24 cellular contexts compared by ENCODE assay signal in the genomic region with DNA sequence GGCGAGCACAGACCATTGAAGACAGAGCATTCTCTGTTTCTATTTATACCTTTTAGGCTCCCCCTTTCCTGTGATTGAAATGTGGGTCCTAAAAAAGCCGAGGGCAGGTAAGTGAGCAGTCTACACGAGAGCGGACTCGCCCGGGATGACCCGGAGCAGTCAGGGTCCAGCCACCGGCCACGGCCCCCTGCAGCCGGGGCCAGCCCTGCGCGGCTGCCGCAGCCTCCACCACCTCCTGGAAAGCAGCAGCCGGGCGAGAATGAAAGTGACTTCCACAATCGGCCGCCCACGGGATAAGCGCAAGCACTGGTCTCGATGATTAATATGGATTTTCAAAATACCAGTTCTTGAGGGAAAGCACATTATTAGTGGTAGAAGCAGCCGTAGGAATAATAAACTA.
DNase-seq lines count a peak whose midpoint lies in the region; ATAC-seq, FAIRE-seq and TF ChIP-seq lines count a peak whose summit lies in the region.
"Had no signal": no experiment of that assay in that cellular context is flagged by ENCODE, and none has a peak within 500 bp of the region (broad histone marks: within the 10 kb centered on the region; RNA-seq: fewer than 3 reads in every experiment).

No MANE protein-coding gene starts in this region.

- H3K36me3 ChIP-seq in psoas muscle (ENCODE audit: insufficient read depth in 1 of 2, low read depth in 1 of 2), result no peaks in the 10 kb centered on the region
- H3K36me3 ChIP-seq in effector memory CD4-positive, alpha-beta T cell (ENCODE audit: control insufficient read depth, insufficient read depth, low read length), result no peaks in the 10 kb centered on the region
- H3K36me3 ChIP-seq: HAP-1, pancreas, suprapubic skin had no signal

- DNase-seq in H54 (ENCODE audit: insufficient read length, low spot score) (peak; percentile 7), NCI-H748 (lab: John Stamatoyannopoulos, UW; ENCODE audit: unreplicated experiment) (peak; percentile 75), fibroblast of mammary gland (ENCODE audit: low read depth) (peak; percentile 34), psoas muscle (no peak), mesothelial cell of epicardium (ENCODE audit: low spot score in 2 of 2, unreplicated experiment in 2 of 2) (no peak)
- no peak for DNase-seq in effector memory CD4-positive, alpha-beta T cell
- DNase-seq: activated CD4-positive, alpha-beta T cell treated with anti-CD3 and anti-CD28 coated beads for 48 hours; activated CD8-positive, alpha-beta memory T cell treated with anti-CD3 and anti-CD28 coated beads, Interleukin-2, amount 10 ng/mL, durations not matched to agents 7 days and 5 days; KG1; naive thymus-derived CD4-positive, alpha-beta T cell; NCI-H1694 treated with DMSO at 0.1 percent for 48 hours; NCI-H510A; stimulated activated CD4-positive, alpha-beta T cell treated with anti-CD3 and anti-CD28 coated beads, Interleukin-1b, Interleukin-23, amount 100 ng/mL, for 48 hours; T-helper 17 cell had no signal

- H3K27ac Mint-ChIP-seq in mesothelial cell of epicardium, result no peak overlapping the region
- H3K27ac Mint-ChIP-seq: activated CD8-positive, alpha-beta memory T cell treated with anti-CD3 and anti-CD28 coated beads, Interleukin-2, amount 10 ng/mL, durations not matched to agents 7 days and 5 days; activated naive CD4-positive, alpha-beta T cell treated with anti-CD3 and anti-CD28 coated beads, Interleukin-2, amount 50 U/mL, for 24 hours; activated T-helper 1 cell treated with anti-CD3 and anti-CD28 coated beads, Interleukin-12 subunit alpha, Interleukin-12 subunit beta, Interleukin-2, Interleukin-4 antibody, amounts not matched to agents 30 ng/mL and 10 ng/mL and 1 ng/mL, durations not matched to agents 14 hours and 24 hours and 36 hours; memory B cell; naive thymus-derived CD4-positive, alpha-beta T cell; T-helper 17 cell had no signal

- H3K4me3 Mint-ChIP-seq in mesothelial cell of epicardium, result no peak overlapping the region
- H3K4me3 Mint-ChIP-seq: activated CD8-positive, alpha-beta memory T cell treated with anti-CD3 and anti-CD28 coated beads, Interleukin-2, amount 10 ng/mL, durations not matched to agents 7 days and 5 days; activated naive CD4-positive, alpha-beta T cell treated with anti-CD3 and anti-CD28 coated beads, Interleukin-2, amount 50 U/mL, for 24 hours; activated T-helper 1 cell treated with anti-CD3 and anti-CD28 coated beads, Interleukin-12 subunit alpha, Interleukin-12 subunit beta, Interleukin-2, Interleukin-4 antibody, amounts not matched to agents 30 ng/mL and 10 ng/mL and 1 ng/mL, durations not matched to agents 14 hours and 24 hours and 36 hours; memory B cell; naive thymus-derived CD4-positive, alpha-beta T cell; T-helper 17 cell had no signal

- no peaks in the 10 kb centered on the region for H3K4me1 ChIP-seq in psoas muscle
- no peaks in the 10 kb centered on the region for H3K4me1 ChIP-seq in effector memory CD4-positive, alpha-beta T cell (ENCODE audit: control insufficient read depth, insufficient read depth, low read length, poor library complexity, severe bottlenecking)
- H3K4me1 ChIP-seq: HAP-1, pancreas, suprapubic skin had no signal

- no peak for ATAC-seq in psoas muscle
- ATAC-seq in HG03025 (IDR thresholded peaks at IDR 0.05; ENCODE audit: low FRiP score, unreplicated experiment), result no peak
- no peak for ATAC-seq in HG03457 (IDR thresholded peaks at IDR 0.05; ENCODE audit: unreplicated experiment)
- ATAC-seq: activated CD8-positive, alpha-beta memory T cell treated with anti-CD3 and anti-CD28 coated beads, Interleukin-2, amount 10 ng/mL, durations not matched to agents 7 days and 5 days; naive thymus-derived CD4-positive, alpha-beta T cell; pancreas; T-helper 17 cell had no signal

- no peak for TF ChIP-seq POLR2A in H54 (IDR thresholded peaks at IDR 0.05; ENCODE audit: low read depth, low read length)

- H3K36me3 Mint-ChIP-seq in mesothelial cell of epicardium, result no peaks in the 10 kb centered on the region
- H3K36me3 Mint-ChIP-seq: activated CD8-positive, alpha-beta memory T cell treated with anti-CD3 and anti-CD28 coated beads, Interleukin-2, amount 10 ng/mL, durations not matched to agents 7 days and 5 days; activated naive CD4-positive, alpha-beta T cell treated with anti-CD3 and anti-CD28 coated beads, Interleukin-2, amount 50 U/mL, for 24 hours; memory B cell; naive thymus-derived CD4-positive, alpha-beta T cell had no signal

- no peak for TF ChIP-seq CTCF in fibroblast of mammary gland (conservative IDR thresholded peaks at IDR 0.05; ENCODE audit: control insufficient read depth, insufficient read depth, low read depth, low read length)
- no peak for TF ChIP-seq CTCF in psoas muscle (IDR thresholded peaks at IDR 0.05)
- no peak for TF ChIP-seq CTCF in mesothelial cell of epicardium (IDR thresholded peaks at IDR 0.05; ENCODE audit: unreplicated experiment)

- WGBS in psoas muscle, 3 donors, result 71 to 81% (median 79%) methylated on average over 21 of the region's 21 CpGs

- intact Hi-C loops in psoas muscle (cut with DNase I), result loop anchor here in 1 of 2 donors (5.0 kb wide), 1 partner anchor 453 kb away; no protein-coding TSS in a partner anchor

- H3K9me3 Mint-ChIP-seq in mesothelial cell of epicardium, result peaks cover 4% of the 10 kb centered on the region

- no peak overlapping the region for H3K27ac ChIP-seq in psoas muscle
- H3K27ac ChIP-seq in effector memory CD4-positive, alpha-beta T cell (ENCODE audit: insufficient read depth, low read length, poor library complexity, severe bottlenecking), result no peak overlapping the region
- H3K27ac ChIP-seq: pancreas, SK-N-MC, suprapubic skin had no signal

- no peaks in the 10 kb centered on the region for H3K9me3 ChIP-seq in psoas muscle
- no peaks in the 10 kb centered on the region for H3K9me3 ChIP-seq in effector memory CD4-positive, alpha-beta T cell (ENCODE audit: control insufficient read depth, low read length)
- H3K9me3 ChIP-seq: HAP-1, pancreas, suprapubic skin had no signal

- H3K4me1 Mint-ChIP-seq in mesothelial cell of epicardium, result peaks cover 17% of the 10 kb centered on the region
- H3K4me1 Mint-ChIP-seq: activated CD8-positive, alpha-beta memory T cell treated with anti-CD3 and anti-CD28 coated beads, Interleukin-2, amount 10 ng/mL, durations not matched to agents 7 days and 5 days; activated naive CD4-positive, alpha-beta T cell treated with anti-CD3 and anti-CD28 coated beads, Interleukin-2, amount 50 U/mL, for 24 hours; memory B cell; naive thymus-derived CD4-positive, alpha-beta T cell; T-helper 17 cell had no signal

- H3K27me3 Mint-ChIP-seq in mesothelial cell of epicardium (ENCODE audit: low read depth), result no peaks in the 10 kb centered on the region
- H3K27me3 Mint-ChIP-seq: activated CD8-positive, alpha-beta memory T cell treated with anti-CD3 and anti-CD28 coated beads, Interleukin-2, amount 10 ng/mL, durations not matched to agents 7 days and 5 days; activated naive CD4-positive, alpha-beta T cell treated with anti-CD3 and anti-CD28 coated beads, Interleukin-2, amount 50 U/mL, for 24 hours; memory B cell; naive thymus-derived CD4-positive, alpha-beta T cell; T-helper 17 cell had no signal

- no peak for FAIRE-seq in H54 (lab: Jason Lieb, UNC)
- FAIRE-seq: G401.6, pancreas had no signal

- H3K4me3 ChIP-seq in fibroblast of mammary gland (ENCODE audit: control insufficient read depth, low read depth, low read length), result peak overlapping the region; percentile 27
- peak overlapping the region; percentile 41 for H3K4me3 ChIP-seq in psoas muscle
- H3K4me3 ChIP-seq in effector memory CD4-positive, alpha-beta T cell (ENCODE audit: insufficient read depth, low read depth, low read length, poor library complexity, severe bottlenecking), result no peak overlapping the region
- H3K4me3 ChIP-seq: HAP-1, pancreas, SK-N-MC, suprapubic skin had no signal

- no peaks in the 10 kb centered on the region for H3K27me3 ChIP-seq in psoas muscle (ENCODE audit: insufficient read depth in 3 of 3, low read length in 2 of 3)
- H3K27me3 ChIP-seq in effector memory CD4-positive, alpha-beta T cell (replicated peaks; ENCODE audit: control insufficient read depth, insufficient read depth, low read length, poor library complexity, severe bottlenecking), result no peaks in the 10 kb centered on the region
- H3K27me3 ChIP-seq: pancreas, suprapubic skin had no signal

Comparison
In these comparisons a context has a peak if more than half of its experiments do, and no peak if none do; other contexts are left out.
1. DNase-seq: peak in H54 (single experiment), NCI-H748 (single experiment) and fibroblast of mammary gland (single experiment); none in psoas muscle (0 of 2), effector memory CD4-positive, alpha-beta T cell (0 of 3) and mesothelial cell of epicardium (0 of 2).